11 cellular contexts compared by ENCODE assay signal in the genomic region with DNA sequence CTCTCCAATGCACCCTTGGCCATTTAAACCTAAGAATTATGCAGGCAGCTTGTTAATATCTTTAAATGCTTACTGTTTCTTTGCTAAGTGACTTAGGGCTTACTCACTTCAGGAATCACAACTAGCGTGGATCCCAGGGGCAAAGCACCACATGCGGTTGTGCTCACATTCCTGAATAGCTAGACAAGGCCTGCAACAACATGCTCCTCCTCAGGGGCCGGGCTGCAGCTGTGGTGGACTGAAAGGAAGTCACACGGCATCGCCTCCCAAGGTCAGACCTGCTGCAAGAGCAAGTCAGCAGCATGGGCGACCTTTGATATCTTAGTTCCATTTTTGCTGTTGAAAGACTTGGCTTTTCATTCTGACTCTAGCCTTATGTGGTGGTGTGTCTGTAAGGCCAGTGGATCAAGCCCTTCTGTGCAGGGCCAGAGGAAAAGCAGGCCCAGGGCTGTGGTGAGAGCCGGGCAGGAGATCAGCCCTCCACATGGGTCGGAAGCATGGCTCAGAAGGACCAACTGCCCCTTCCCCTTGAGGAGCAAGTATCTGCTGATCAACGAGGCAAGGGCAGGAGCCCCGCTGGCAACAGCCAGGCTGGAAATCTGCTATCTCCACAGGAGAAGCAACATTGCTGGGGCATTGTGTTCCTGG.
DNase-seq lines count a peak whose midpoint lies in the region; ATAC-seq, FAIRE-seq and TF ChIP-seq lines count a peak whose summit lies in the region.
"Had no signal": no experiment of that assay in that cellular context is flagged by ENCODE, and none has a peak within 500 bp of the region (broad histone marks: within the 10 kb centered on the region; RNA-seq: fewer than 3 reads in every experiment).

No MANE protein-coding gene starts in this region.

- POLR2A ChIA-PET in HepG2 (lab: Yijun Ruan, JAX) = no interaction called here

- peaks cover 12% of the 10 kb centered on the region for H3K4me1 ChIP-seq in HepG2 (ENCODE audit: insufficient read depth, low read length)

- ATAC-seq in HepG2 (peak; percentile 96), GM21528 (IDR thresholded peaks at IDR 0.05; ENCODE audit: low FRiP score, unreplicated experiment) (no peak), HG03025 (IDR thresholded peaks at IDR 0.05; ENCODE audit: low FRiP score, unreplicated experiment) (no peak)

- in situ Hi-C loops in HepG2 (cut with HindIII; ENCODE audit: extremely low pct_ligation_motif_present, low pct_unique_long_range_greater_than_20kb) = no loop called here

- no peak for TF ChIP-seq CTCF in bronchial epithelial cell (IDR thresholded peaks at IDR 0.05; ENCODE audit: insufficient read depth, low read length, severe bottlenecking)
- no peak for TF ChIP-seq CTCF in HepG2 (CRISPR knock-in tag; IDR thresholded peaks at IDR 0.05)

- no peak for TF ChIP-seq RAD21 in HepG2 (CRISPR knock-in tag; IDR thresholded peaks at IDR 0.05)

- TF ChIP-seq EP300 in HepG2 (IDR thresholded peaks at IDR 0.05; ENCODE audit: low read depth in 2 of 2, low read length in 2 of 2) = no peak
- no peak for TF ChIP-seq EP300 in HepG2 (CRISPR knock-in tag; IDR thresholded peaks at IDR 0.05; ENCODE audit: borderline replicate concordance)

- H3K27ac ChIP-seq in HepG2 (ENCODE audit: extremely low read length, insufficient read depth, low read length) = no peak overlapping the region
- H3K27ac ChIP-seq: VCaP had no signal

- DNase-seq in COLO829 (ENCODE audit: low spot score) (peak; percentile 19), HT-29 (ENCODE audit: low spot score) (peak; percentile 87), bronchial epithelial cell (ENCODE audit: low read depth) (peak; percentile 99), HepG2 (ENCODE audit: low spot score) (peak; percentile 64)
- DNase-seq in activated CD4-positive, alpha-beta T cell treated with anti-CD3 and anti-CD28 coated beads for 4 hours = no peak
- no peak for DNase-seq in activated CD8-positive, alpha-beta memory T cell treated with anti-CD3 and anti-CD28 coated beads, Interleukin-2, amount 50 U/mL, for 4 hours
- DNase-seq: C1 segment of cervical spinal cord, NCI-H1048 had no signal

- H3K9ac ChIP-seq in HepG2 (ENCODE audit: insufficient read depth, low read depth, low read length) = no peak overlapping the region; the same call in 1 of the 2 replicates

- peaks cover 10% of the 10 kb centered on the region for H3K9me3 ChIP-seq in HepG2 (ENCODE audit: low read length)

- H3K36me3 ChIP-seq in bronchial epithelial cell (ENCODE audit: control insufficient read depth, insufficient read depth, low read length) = no peaks in the 10 kb centered on the region
- no peaks in the 10 kb centered on the region for H3K36me3 ChIP-seq in HepG2 (replicated peaks in 1 of 2; ENCODE audit: control insufficient read depth in 1 of 2, insufficient read depth in 2 of 2, low read length in 2 of 2)

- no peak overlapping the region for H2AFZ ChIP-seq in HepG2 (ENCODE audit: low read length)

- H4K20me1 ChIP-seq in HepG2 (ENCODE audit: insufficient read depth, low read length) = no peaks in the 10 kb centered on the region

- CTCF ChIA-PET in HepG2 (lab: Yijun Ruan, JAX; ENCODE audit: low intra/inter-chr PET ratio, low total read pairs) = no interaction called here

- BruUV-seq in HepG2 (replicated peaks; lab: Mats Ljungman, UMichigan) = no TSS peak

- H3K27me3 ChIP-seq in bronchial epithelial cell (ENCODE audit: control insufficient read depth, insufficient read depth, low read length) (no peaks in the 10 kb centered on the region), HepG2 (ENCODE audit: control insufficient read depth in 1 of 2, insufficient read depth in 2 of 2, low read length in 2 of 2) (no peaks in the 10 kb centered on the region)

- WGBS in HepG2 (ENCODE audit: low lambda C conversion rate) = 23% methylated on average over 5 of the region's 10 CpGs

- intact Hi-C loops in HepG2 (cut with micrococcal nuclease; ENCODE audit: unreplicated experiment) = no loop called here

- H3K79me2 ChIP-seq in HepG2 (ENCODE audit: insufficient read depth, low read length) = no peaks in the 10 kb centered on the region

- TF ChIP-seq POLR2A in HepG2 (IDR thresholded peaks at IDR 0.05; ENCODE audit: insufficient read depth in 1 of 2, low read depth in 2 of 2, low read length in 2 of 2) = no peak

- H3K4me3 ChIP-seq in bronchial epithelial cell (ENCODE audit: low read depth, low read length) (no peak overlapping the region), HepG2 (replicated peaks in 1 of 3; ENCODE audit: insufficient read depth in 1 of 3, low read depth in 2 of 3, low read length in 3 of 3) (peak overlapping the region in 1 of 3 experiments; percentile 13; a peak in 1 of 6 replicates)

- FAIRE-seq in bronchial epithelial cell (lab: Jason Lieb, UNC) (peak; percentile 99), HepG2 (lab: Jason Lieb, UNC) (peak; percentile 47)

- peak overlapping the region; percentile 48 for H3K4me2 ChIP-seq in HepG2 (ENCODE audit: low read depth, low read length)

TF ChIP-seq in HepG2, 621 proteins besides CTCF, POLR2A, EP300 and RAD21 (continues in another document):
- TF ChIP-seq CHCHD3 (CRISPR knock-in tag; IDR thresholded peaks at IDR 0.05) (no peak), POGZ (CRISPR knock-in tag; IDR thresholded peaks at IDR 0.05) (no peak), TEAD3 (CRISPR knock-in tag; optimal IDR thresholded peaks at IDR 0.05; ENCODE audit: borderline replicate concordance) (peak; percentile 19), SALL1 (CRISPR knock-in tag; IDR thresholded peaks at IDR 0.05) (peak; percentile 42; the same call in 1 of the 2 replicates), HOXA5 (CRISPR knock-in tag; IDR thresholded peaks at IDR 0.05) (no peak), TBX2 (CRISPR knock-in tag; IDR thresholded peaks at IDR 0.05; ENCODE audit: borderline replicate concordance) (no peak), KAT8 (CRISPR knock-in tag; IDR thresholded peaks at IDR 0.05) (no peak), ZFY (CRISPR knock-in tag; IDR thresholded peaks at IDR 0.05) (0 out of 2 replicates have a peak, but pooled peaks have one; percentile 29), NCOA2 (CRISPR knock-in tag; IDR thresholded peaks at IDR 0.05) (no peak), HNF4A (CRISPR knock-in tag; IDR thresholded peaks at IDR 0.05) (peak; percentile 51), ZNF10 (CRISPR knock-in tag; IDR thresholded peaks at IDR 0.05; ENCODE audit: borderline replicate concordance, low read depth) (no peak), XBP1 (CRISPR knock-in tag; IDR thresholded peaks at IDR 0.05) (no peak), ZNF644 (CRISPR knock-in tag; IDR thresholded peaks at IDR 0.05; ENCODE audit: low read depth) (peak; percentile 65; the same call in 1 of the 2 replicates)
- TF ChIP-seq, protein P1, sequence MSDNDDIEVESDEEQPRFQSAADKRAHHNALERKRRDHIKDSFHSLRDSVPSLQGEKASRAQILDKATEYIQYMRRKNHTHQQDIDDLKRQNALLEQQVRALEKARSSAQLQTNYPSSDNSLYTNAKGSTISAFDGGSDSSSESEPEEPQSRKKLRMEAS (IDR thresholded peaks at IDR 0.05) = 0 out of 2 replicates have a peak, but pooled peaks have one; percentile 50
- TF ChIP-seq, protein P2, sequence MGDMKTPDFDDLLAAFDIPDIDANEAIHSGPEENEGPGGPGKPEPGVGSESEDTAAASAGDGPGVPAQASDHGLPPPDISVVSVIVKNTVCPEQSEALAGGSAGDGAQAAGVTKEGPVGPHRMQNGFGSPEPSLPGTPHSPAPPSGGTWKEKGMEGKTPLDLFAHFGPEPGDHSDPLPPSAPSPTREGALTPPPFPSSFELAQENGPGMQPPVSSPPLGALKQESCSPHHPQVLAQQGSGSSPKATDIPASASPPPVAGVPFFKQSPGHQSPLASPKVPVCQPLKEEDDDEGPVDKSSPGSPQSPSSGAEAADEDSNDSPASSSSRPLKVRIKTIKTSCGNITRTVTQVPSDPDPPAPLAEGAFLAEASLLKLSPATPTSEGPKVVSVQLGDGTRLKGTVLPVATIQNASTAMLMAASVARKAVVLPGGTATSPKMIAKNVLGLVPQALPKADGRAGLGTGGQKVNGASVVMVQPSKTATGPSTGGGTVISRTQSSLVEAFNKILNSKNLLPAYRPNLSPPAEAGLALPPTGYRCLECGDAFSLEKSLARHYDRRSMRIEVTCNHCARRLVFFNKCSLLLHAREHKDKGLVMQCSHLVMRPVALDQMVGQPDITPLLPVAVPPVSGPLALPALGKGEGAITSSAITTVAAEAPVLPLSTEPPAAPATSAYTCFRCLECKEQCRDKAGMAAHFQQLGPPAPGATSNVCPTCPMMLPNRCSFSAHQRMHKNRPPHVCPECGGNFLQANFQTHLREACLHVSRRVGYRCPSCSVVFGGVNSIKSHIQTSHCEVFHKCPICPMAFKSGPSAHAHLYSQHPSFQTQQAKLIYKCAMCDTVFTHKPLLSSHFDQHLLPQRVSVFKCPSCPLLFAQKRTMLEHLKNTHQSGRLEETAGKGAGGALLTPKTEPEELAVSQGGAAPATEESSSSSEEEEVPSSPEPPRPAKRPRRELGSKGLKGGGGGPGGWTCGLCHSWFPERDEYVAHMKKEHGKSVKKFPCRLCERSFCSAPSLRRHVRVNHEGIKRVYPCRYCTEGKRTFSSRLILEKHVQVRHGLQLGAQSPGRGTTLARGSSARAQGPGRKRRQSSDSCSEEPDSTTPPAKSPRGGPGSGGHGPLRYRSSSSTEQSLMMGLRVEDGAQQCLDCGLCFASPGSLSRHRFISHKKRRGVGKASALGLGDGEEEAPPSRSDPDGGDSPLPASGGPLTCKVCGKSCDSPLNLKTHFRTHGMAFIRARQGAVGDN (CRISPR knock-in tag; IDR thresholded peaks at IDR 0.05) = peak; percentile 24; the same call in 1 of the 2 replicates
- TF ChIP-seq, protein P3, sequence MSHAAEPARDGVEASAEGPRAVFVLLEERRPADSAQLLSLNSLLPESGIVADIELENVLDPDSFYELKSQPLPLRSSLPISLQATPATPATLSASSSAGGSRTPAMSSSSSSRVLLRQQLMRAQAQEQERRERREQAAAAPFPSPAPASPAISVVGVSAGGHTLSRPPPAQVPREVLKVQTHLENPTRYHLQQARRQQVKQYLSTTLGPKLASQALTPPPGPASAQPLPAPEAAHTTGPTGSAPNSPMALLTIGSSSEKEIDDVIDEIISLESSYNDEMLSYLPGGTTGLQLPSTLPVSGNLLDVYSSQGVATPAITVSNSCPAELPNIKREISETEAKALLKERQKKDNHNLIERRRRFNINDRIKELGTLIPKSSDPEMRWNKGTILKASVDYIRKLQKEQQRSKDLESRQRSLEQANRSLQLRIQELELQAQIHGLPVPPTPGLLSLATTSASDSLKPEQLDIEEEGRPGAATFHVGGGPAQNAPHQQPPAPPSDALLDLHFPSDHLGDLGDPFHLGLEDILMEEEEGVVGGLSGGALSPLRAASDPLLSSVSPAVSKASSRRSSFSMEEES (CRISPR knock-in tag; IDR thresholded peaks at IDR 0.05) = 0 out of 2 replicates have a peak, but pooled peaks have one; percentile 18

Comparison
In these comparisons a context has a peak if more than half of its experiments do, and no peak if none do; other contexts are left out.
1. DNase-seq: peak in COLO829 (single experiment), HT-29 (single experiment), bronchial epithelial cell (single experiment) and HepG2 (single experiment); none in activated CD4-positive, alpha-beta T cell treated with anti-CD3 and anti-CD28 coated beads for 4 hours (0 of 2) and activated CD8-positive, alpha-beta memory T cell treated with anti-CD3 and anti-CD28 coated beads, Interleukin-2, amount 50 U/mL, for 4 hours (single experiment).